Comparison of ENCODE assay signal across 10 cellular contexts in genomic region chr12:64180951-64181350, GRCh38. TPM values are rescaled to one million over a fixed set of nuclear protein-coding genes. Genes with fewer than 3 reads are reported as not detected.
DNase-seq lines count a peak whose midpoint lies in the region; ATAC-seq, FAIRE-seq and TF ChIP-seq lines count a peak whose summit lies in the region.
"Had no signal": no experiment of that assay in that cellular context is flagged by ENCODE, and none has a peak within 500 bp of the region (broad histone marks: within the 10 kb centered on the region; RNA-seq: fewer than 3 reads in every experiment).

No MANE protein-coding gene starts in this region.

- ATAC-seq in HG03571 (IDR thresholded peaks at IDR 0.05; ENCODE audit: unreplicated experiment), result no peak

- H3K79me2 ChIP-seq in mesendoderm (ENCODE audit: control insufficient read depth, insufficient read depth, low read length), result no peaks in the 10 kb centered on the region

- no peaks in the 10 kb centered on the region for H3K4me1 ChIP-seq in mesendoderm (ENCODE audit: control insufficient read depth, low read depth, low read length)
- H3K4me1 ChIP-seq: prostate gland had no signal

- FAIRE-seq in urothelium cell line (lab: Jason Lieb, UNC), result no peak

- no peak overlapping the region for H2AK5ac ChIP-seq in mesendoderm (ENCODE audit: low read length)

- no peak overlapping the region for H3K4me3 ChIP-seq in epithelial cell of esophagus (ENCODE audit: low read length)
- H3K4me3 ChIP-seq in mesendoderm (ENCODE audit: low read length), result no peak overlapping the region
- H3K4me3 ChIP-seq: prostate gland had no signal

- H3K4ac ChIP-seq in mesendoderm (ENCODE audit: low read depth, low read length), result no peak overlapping the region

- no peak for TF ChIP-seq CTCF in epithelial cell of esophagus (IDR thresholded peaks at IDR 0.05; ENCODE audit: insufficient read depth, low read depth, low read length, missing control alignments)
- no peak for TF ChIP-seq CTCF in GM10266 (IDR thresholded peaks at IDR 0.05; ENCODE audit: control insufficient read depth, insufficient read depth, low read depth, missing control alignments)

- no peak overlapping the region for H3K27ac ChIP-seq in mesendoderm (ENCODE audit: low read depth, low read length)

- H3K18ac ChIP-seq in mesendoderm (ENCODE audit: low read length), result no peak overlapping the region

- H3K56ac ChIP-seq in mesendoderm (ENCODE audit: low read length), result no peak overlapping the region

- no peaks in the 10 kb centered on the region for H3K36me3 ChIP-seq in mesendoderm (ENCODE audit: control insufficient read depth, insufficient read depth, low read length)
- H3K36me3 ChIP-seq: prostate gland had no signal

- H2BK5ac ChIP-seq in mesendoderm (ENCODE audit: low read length), result no peak overlapping the region

- no peak overlapping the region for H3K4me2 ChIP-seq in mesendoderm (ENCODE audit: low read length)

- H3K27me3 ChIP-seq in mesendoderm (ENCODE audit: insufficient read depth, low read length, poor library complexity), result no peaks in the 10 kb centered on the region

- H3K9ac ChIP-seq in mesendoderm (ENCODE audit: low read length), result no peak overlapping the region

- no peak overlapping the region for H4K5ac ChIP-seq in mesendoderm (ENCODE audit: low read length)

- H3K79me1 ChIP-seq in mesendoderm (ENCODE audit: low read length), result no peaks in the 10 kb centered on the region

- H2BK15ac ChIP-seq in mesendoderm (replicated peaks; ENCODE audit: low read depth), result peak overlapping the region; percentile 57

- no peak overlapping the region for H4K8ac ChIP-seq in mesendoderm (ENCODE audit: low read depth, low read length)

- WGBS in mesendoderm (ENCODE audit: extremely low coverage, insufficient coverage, low lambda C conversion rate), result no CpG with 5 or more reads among the region's 5 CpGs

- no peak overlapping the region for H3K23ac ChIP-seq in mesendoderm (ENCODE audit: low read length)

- no peak overlapping the region for H2BK120ac ChIP-seq in mesendoderm (ENCODE audit: low read depth, low read length)

- DNase-seq in A172 (ENCODE audit: low spot score) (peak; percentile 81), NCI-H226 (peak; percentile 67), epithelial cell of esophagus (ENCODE audit: low read depth) (peak; percentile 77), mesendoderm (no peak), GM10266 (ENCODE audit: extremely low spot score) (no peak), NCI-H748 (lab: John Stamatoyannopoulos, UW; ENCODE audit: unreplicated experiment) (no peak), urothelium cell line (ENCODE audit: low spot score) (no peak)
- DNase-seq: activated gamma-delta T cell had no signal

RNA-seq across cellular contexts. Expression of gene KICS2, which starts 41.1 kb away (rescaled TPM):
- total RNA-seq in A172 (2014; rRNA removed; shearing (Covaris generic)), result 5.9 and 7.8 TPM in 2 replicates
- 3.7 TPM for polyA plus RNA-seq in mesendoderm (2013, experiment 1 of 2)
- 3.8 TPM for polyA plus RNA-seq in mesendoderm (2013, experiment 2 of 2)

Comparison
In these comparisons a context has a peak if more than half of its experiments do, and no peak if none do; other contexts are left out.
1. DNase-seq: peak in A172 (single experiment), NCI-H226 (single experiment) and epithelial cell of esophagus (single experiment); none in mesendoderm (single experiment), GM10266 (single experiment), NCI-H748 (single experiment) and urothelium cell line (single experiment).